Comparison of ENCODE assay signal across 8 cellular contexts in the genomic region with DNA sequence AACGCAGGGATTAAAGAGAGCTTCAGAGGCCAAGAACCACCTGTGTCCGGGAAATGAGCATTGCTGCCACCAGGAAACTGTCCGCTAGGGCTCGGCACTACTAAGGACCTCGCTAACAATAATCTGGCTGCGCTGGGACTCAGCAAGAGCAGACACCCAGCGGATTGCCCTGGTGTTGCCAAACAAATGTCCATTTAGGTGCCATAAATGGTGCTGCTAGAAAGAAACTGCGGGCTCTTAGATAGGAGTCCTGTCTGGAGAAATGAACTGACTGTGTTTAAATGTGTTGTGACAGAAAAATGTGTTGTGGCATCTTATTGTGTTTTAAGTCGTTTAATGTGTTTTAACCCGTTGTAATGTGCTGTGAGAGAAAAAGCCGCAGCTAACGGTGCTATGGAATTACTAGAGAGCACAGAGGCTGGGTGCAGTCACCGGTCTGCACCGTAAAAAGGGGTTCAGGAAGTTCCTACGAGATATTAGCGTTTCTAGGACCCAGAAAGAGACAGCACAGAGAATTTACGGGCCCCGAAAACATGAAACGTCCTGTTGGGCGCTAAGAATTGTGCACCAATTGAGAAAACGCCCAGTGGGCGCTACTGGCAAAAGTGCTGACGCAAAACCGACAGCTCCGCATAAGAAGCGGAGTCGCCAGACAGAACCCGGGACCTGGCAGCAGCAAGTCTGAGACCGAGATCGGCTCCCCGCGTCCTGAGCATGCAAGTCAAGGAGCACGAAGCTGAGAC.
A peak's percentile ranks its signal among the peaks of the same experiment; 100 is the strongest.
DNase-seq lines count a peak whose midpoint lies in the region; ATAC-seq, FAIRE-seq and TF ChIP-seq lines count a peak whose summit lies in the region.

No MANE protein-coding gene starts in this region.

- H2AFZ ChIP-seq in endothelial cell of umbilical vein (ENCODE audit: low read depth, low read length), result peak overlapping the region; percentile 30

- no peak; the same call in 1 of the 2 replicates for TF ChIP-seq POLR2A in GM12892 (IDR thresholded peaks at IDR 0.05; ENCODE audit: low read depth, low read length)
- peak; percentile 64 for TF ChIP-seq POLR2A in endothelial cell of umbilical vein (IDR thresholded peaks at IDR 0.05; ENCODE audit: low read depth, low read length)

- peak overlapping the region; percentile 81 for H3K4me2 ChIP-seq in endothelial cell of umbilical vein (ENCODE audit: insufficient read depth, low read length)

- peak overlapping the region in 2 of 3 experiments; percentile 12 to 51 for H3K4me3 ChIP-seq in endothelial cell of umbilical vein (replicated peaks in 1 of 3; ENCODE audit: insufficient read depth in 1 of 3, low read depth in 1 of 3, low read length in 3 of 3)
- H3K4me3 ChIP-seq in urinary bladder (ENCODE audit: low read depth, low read length), result peak overlapping the region; percentile 17

- TF ChIP-seq CTCF in endothelial cell of umbilical vein (IDR thresholded peaks at IDR 0.05; ENCODE audit: extremely low read depth in 1 of 2, insufficient read depth in 1 of 2, low read depth in 1 of 2, low read length in 2 of 2), result peak; percentile 62 to 71
- peak; percentile 50 for TF ChIP-seq CTCF in natural killer cell (IDR thresholded peaks at IDR 0.05)

- H3K27me3 Mint-ChIP-seq in activated CD8-positive, alpha-beta T cell treated with anti-CD3 and anti-CD28 coated beads, Interleukin-2, amount 10 ng/mL, durations not matched to agents 7 days and 5 days (ENCODE audit: low read depth), result peaks cover 1% of the 10 kb centered on the region
- no peaks in the 10 kb centered on the region for H3K27me3 Mint-ChIP-seq in natural killer cell (ENCODE audit: low read depth in 2 of 2)

- no peaks in the 10 kb centered on the region for H3K9me1 ChIP-seq in endothelial cell of umbilical vein (replicated peaks; ENCODE audit: control insufficient read depth, extremely low read depth, insufficient read depth, low read length)

- H3K79me2 ChIP-seq in endothelial cell of umbilical vein (ENCODE audit: control insufficient read depth, insufficient read depth, low read length), result peaks cover 35% of the 10 kb centered on the region

- no peaks in the 10 kb centered on the region for H3K27me3 ChIP-seq in endothelial cell of umbilical vein (ENCODE audit: control insufficient read depth in 2 of 2, insufficient read depth in 2 of 2, low read length in 2 of 2)

- peak overlapping the region; percentile 93 for H3K9ac ChIP-seq in endothelial cell of umbilical vein (replicated peaks; ENCODE audit: extremely low read depth, insufficient read depth, low read length)

- POLR2A ChIA-PET in activated CD8-positive, alpha-beta T cell treated with anti-CD3 and anti-CD28 coated beads, Interleukin-2, amount 10 ng/mL, durations not matched to agents 7 days and 5 days (lab: Charles Lee), result interaction anchor here (0.6 to 7.0 kb wide), 21 partner anchors 15 to 1860 kb away, joined by 3 to 288 read pairs (median 6); partner anchors contain the start of genes ANXA2R, TMEM267 and ZNF131
- POLR2A ChIA-PET in endothelial cell of umbilical vein (lab: Charles Lee), result interaction anchor here (0.7 to 2.8 kb wide), 4 partner anchors 44 to 172 kb away, joined by 3 to 22 read pairs (median 6); no protein-coding TSS in a partner anchor

- H3K9me3 ChIP-seq in endothelial cell of umbilical vein (replicated peaks; ENCODE audit: control insufficient read depth, insufficient read depth, low read length), result no peaks in the 10 kb centered on the region

- CTCF ChIA-PET in activated CD8-positive, alpha-beta T cell treated with anti-CD3 and anti-CD28 coated beads, Interleukin-2, amount 10 ng/mL, durations not matched to agents 7 days and 5 days (lab: Charles Lee), result interaction anchor here (0.7 to 5.7 kb wide), 21 partner anchors 9 to 536 kb away, joined by 3 to 85 read pairs (median 5); no protein-coding TSS in a partner anchor
- CTCF ChIA-PET in endothelial cell of umbilical vein (lab: Charles Lee), result interaction anchor here (0.8 to 5.8 kb wide), 14 partner anchors 22 to 366 kb away, joined by 3 to 127 read pairs (median 5); no protein-coding TSS in a partner anchor

- peak overlapping the region; percentile 96 for H3K4me3 Mint-ChIP-seq in activated CD8-positive, alpha-beta T cell treated with anti-CD3 and anti-CD28 coated beads, Interleukin-2, amount 10 ng/mL, durations not matched to agents 7 days and 5 days
- peak overlapping the region; percentile 88 for H3K4me3 Mint-ChIP-seq in natural killer cell

- peaks cover 47% of the 10 kb centered on the region for H3K4me1 Mint-ChIP-seq in activated CD8-positive, alpha-beta T cell treated with anti-CD3 and anti-CD28 coated beads, Interleukin-2, amount 10 ng/mL, durations not matched to agents 7 days and 5 days (ENCODE audit: low read depth)
- H3K4me1 Mint-ChIP-seq in natural killer cell, result peaks cover 33 to 44% of the 10 kb centered on the region in 2 donors

- dilution Hi-C loops in endothelial cell of umbilical vein (cut with MboI; ENCODE audit: extremely low pct_ligation_motif_present, low sequenced_read_pairs), result no loop called here

- peak; percentile 48 for DNase-seq in GM12892 (ENCODE audit: insufficient read length)
- peak; percentile 93 for DNase-seq in NCI-H460 (ENCODE audit: extremely low read depth, low read depth)
- DNase-seq in activated CD8-positive, alpha-beta T cell treated with anti-CD3 and anti-CD28 coated beads, Interleukin-2, amount 10 ng/mL, durations not matched to agents 7 days and 5 days, result peak; percentile 85
- DNase-seq in endothelial cell of umbilical vein (ENCODE audit: low read depth, low spot score), result peak; percentile 94
- peak; percentile 61 for DNase-seq in natural killer cell
- DNase-seq in NCI-H1105 (lab: John Stamatoyannopoulos, UW), result no peak

- H3K4me1 ChIP-seq in endothelial cell of umbilical vein (ENCODE audit: control insufficient read depth, extremely low read depth, insufficient read depth, low read length) (peaks cover 26% of the 10 kb centered on the region), urinary bladder (ENCODE audit: insufficient read depth) (no peaks in the 10 kb centered on the region)

- peak overlapping the region; percentile 99 for H3K27ac ChIP-seq in endothelial cell of umbilical vein (ENCODE audit: insufficient read depth, low read depth, low read length)
- H3K27ac ChIP-seq in urinary bladder (ENCODE audit: low read depth), result no peak overlapping the region

- peak overlapping the region; percentile 100 for H3K27ac Mint-ChIP-seq in activated CD8-positive, alpha-beta T cell treated with anti-CD3 and anti-CD28 coated beads, Interleukin-2, amount 10 ng/mL, durations not matched to agents 7 days and 5 days
- peak overlapping the region; percentile 97 to 99 for H3K27ac Mint-ChIP-seq in natural killer cell

- BruUV-seq in endothelial cell of umbilical vein (replicated peaks; lab: Mats Ljungman, UMichigan), result no TSS peak

- H3K9me3 Mint-ChIP-seq in activated CD8-positive, alpha-beta T cell treated with anti-CD3 and anti-CD28 coated beads, Interleukin-2, amount 10 ng/mL, durations not matched to agents 7 days and 5 days (ENCODE audit: insufficient read depth), result peaks cover 9% of the 10 kb centered on the region
- H3K9me3 Mint-ChIP-seq in natural killer cell, result peaks cover 0 to 3% of the 10 kb centered on the region in 2 donors

- no peaks in the 10 kb centered on the region for H4K20me1 ChIP-seq in endothelial cell of umbilical vein (replicated peaks; ENCODE audit: control insufficient read depth, extremely low read depth, insufficient read depth, low read length)

- intact Hi-C loops in endothelial cell of umbilical vein (cut with micrococcal nuclease), result loop anchor here (1.0 kb wide), 8 partner anchors 37 to 172 kb away; partner anchors contain the start of gene ANXA2R
- intact Hi-C loops in natural killer cell (cut with micrococcal nuclease), result loop anchor here (1.0 to 5.0 kb wide), 9 partner anchors 41 to 608 kb away; partner anchors contain the start of genes ANXA2R, HMGCS1, PAIP1 and TMEM267

- WGBS in urinary bladder, result 10% methylated on average over 33 of the region's 33 CpGs

- peak; percentile 58 for FAIRE-seq in GM12892 (lab: Jason Lieb, UNC)
- peak; percentile 80 for FAIRE-seq in endothelial cell of umbilical vein (lab: Jason Lieb, UNC)

- H3K36me3 Mint-ChIP-seq in activated CD8-positive, alpha-beta T cell treated with anti-CD3 and anti-CD28 coated beads, Interleukin-2, amount 10 ng/mL, durations not matched to agents 7 days and 5 days (ENCODE audit: low read depth), result peaks cover 23% of the 10 kb centered on the region
- H3K36me3 Mint-ChIP-seq in natural killer cell, result no peaks in the 10 kb centered on the region

- H3K36me3 ChIP-seq in endothelial cell of umbilical vein (ENCODE audit: control insufficient read depth in 2 of 2, extremely low read depth in 1 of 2, insufficient read depth in 2 of 2, low read length in 2 of 2) (no peaks in the 10 kb centered on the region), urinary bladder (ENCODE audit: insufficient read depth) (no peaks in the 10 kb centered on the region)

- peak; percentile 49 for ATAC-seq in HG02588 (IDR thresholded peaks at IDR 0.05; ENCODE audit: unreplicated experiment)
- ATAC-seq in activated CD8-positive, alpha-beta T cell treated with anti-CD3 and anti-CD28 coated beads, Interleukin-2, amount 10 ng/mL, durations not matched to agents 7 days and 5 days, result peak; percentile 49
- peak; percentile 41 to 58 (median 45) for ATAC-seq in natural killer cell

TF ChIP-seq in endothelial cell of umbilical vein, 7 proteins besides CTCF, POLR2A, EP300 and RAD21:
- no peak for TF ChIP-seq FOS (IDR thresholded peaks at IDR 0.05; ENCODE audit: borderline replicate concordance, insufficient read depth, low read length)
- peak; percentile 13 for TF ChIP-seq GATA2 (IDR thresholded peaks at IDR 0.05; ENCODE audit: insufficient read depth, insufficient read length, low read depth, low read length)
- peak; percentile 12 for TF ChIP-seq JUN (IDR thresholded peaks at IDR 0.05; ENCODE audit: borderline replicate concordance, insufficient read depth, insufficient read length, low read depth)
- TF ChIP-seq EZH2 (IDR thresholded peaks at IDR 0.05; ENCODE audit: borderline replicate concordance, low read depth, low read length, severe bottlenecking), result no peak
- TF ChIP-seq, protein P1, sequence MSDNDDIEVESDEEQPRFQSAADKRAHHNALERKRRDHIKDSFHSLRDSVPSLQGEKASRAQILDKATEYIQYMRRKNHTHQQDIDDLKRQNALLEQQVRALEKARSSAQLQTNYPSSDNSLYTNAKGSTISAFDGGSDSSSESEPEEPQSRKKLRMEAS (IDR thresholded peaks at IDR 0.05; ENCODE audit: insufficient read depth, insufficient read length), result no peak
- TF ChIP-seq POLR2AphosphoS5 (IDR thresholded peaks at IDR 0.05; ENCODE audit: insufficient read depth, low read depth, low read length), result peak; percentile 44
- TF ChIP-seq MYC (IDR thresholded peaks at IDR 0.05; ENCODE audit: low read depth, low read length), result no peak
TF ChIP-seq in endothelial cell of umbilical vein: peak in this region for 3.
